In genomic region chr12:108563804-108564151, GRCh38 we compare ENCODE assay signal across 1 cellular context.
A peak's percentile ranks its signal among the peaks of the same experiment; 100 is the strongest.
TF ChIP-seq lines count a peak whose summit lies in the region.

No MANE protein-coding gene starts in this region.

TF ChIP-seq in IMR-90, 13 proteins besides CTCF, POLR2A, EP300 and RAD21:
- TF ChIP-seq USF2 (IDR thresholded peaks at IDR 0.05; ENCODE audit: low read depth, low read length) (no peak), NFE2L2 (IDR thresholded peaks at IDR 0.05; ENCODE audit: low read depth, low read length) (no peak), CHD1 (IDR thresholded peaks at IDR 0.05; ENCODE audit: low read depth, low read length) (0 out of 2 replicates have a peak, but pooled peaks have one; percentile 19)
